15 cellular contexts compared by ENCODE assay signal in the genomic region with DNA sequence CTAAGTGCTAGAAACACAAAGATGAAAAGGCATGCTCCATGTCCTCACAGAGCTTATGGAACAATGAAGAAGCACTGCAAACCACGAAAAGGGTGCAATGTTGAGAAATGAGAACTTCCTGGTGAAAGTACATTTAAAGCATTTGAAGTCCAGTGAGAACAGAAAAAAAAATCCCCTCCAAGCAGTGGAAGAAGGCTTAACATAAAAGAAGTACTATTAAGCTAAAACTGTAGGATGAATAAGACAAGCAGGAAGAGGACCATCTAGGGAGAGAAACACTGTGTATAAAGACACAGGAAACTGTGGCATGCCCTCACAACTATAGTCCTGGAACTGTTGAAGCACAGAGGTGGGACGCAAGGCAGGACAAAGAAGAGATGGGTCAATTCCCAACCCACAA. TPM values are rescaled to one million over a fixed set of nuclear protein-coding genes. Genes with fewer than 3 reads are reported as not detected.
A peak's percentile ranks its signal among the peaks of the same experiment; 100 is the strongest.
DNase-seq lines count a peak whose midpoint lies in the region; ATAC-seq and TF ChIP-seq lines count a peak whose summit lies in the region.
"Had no signal": no experiment of that assay in that cellular context is flagged by ENCODE, and none has a peak within 500 bp of the region (broad histone marks: within the 10 kb centered on the region; RNA-seq: fewer than 3 reads in every experiment).

No MANE protein-coding gene starts in this region.

- H3K4me1 ChIP-seq in BLaER1 treated with 17β-estradiol and CSF1 and Interleukin-3, amounts not matched to agents 10 nM and 100 nM, result peaks cover 56 to 97% (median 74%) of the 10 kb centered on the region in 10 experiments

- no peaks in the 10 kb centered on the region for H3K9me3 Mint-ChIP-seq in natural killer cell
- H3K9me3 Mint-ChIP-seq: CD8-positive, alpha-beta T cell; neural crest cell had no signal

- H3K4me1 Mint-ChIP-seq in natural killer cell, result peaks cover 25 to 39% of the 10 kb centered on the region in 2 donors

- intact Hi-C loops in natural killer cell (cut with micrococcal nuclease), result no loop called here

- H4K20me1 ChIP-seq in BLaER1 treated with 17β-estradiol and CSF1 and Interleukin-3, amounts not matched to agents 10 nM and 100 nM, result peaks cover 65 to 97% (median 96%) of the 10 kb centered on the region in 11 experiments

- H3K27me3 Mint-ChIP-seq in natural killer cell (ENCODE audit: low read depth in 2 of 2), result no peaks in the 10 kb centered on the region

- peak overlapping the region in 5 of 11 experiments; percentile 12 to 56 (median 28); a peak in 10 of 22 replicates for H3K27ac ChIP-seq in BLaER1 treated with 17β-estradiol and CSF1 and Interleukin-3, amounts not matched to agents 10 nM and 100 nM

- in situ Hi-C loops in KBM-7 (cut with MboI; ENCODE audit: low pct_unique_long_range_greater_than_20kb, low sequenced_read_pairs), result no loop called here

- no peak overlapping the region for H3K27ac Mint-ChIP-seq in natural killer cell
- H3K27ac Mint-ChIP-seq: CD8-positive, alpha-beta T cell had no signal

- peak overlapping the region in 2 of 11 experiments; percentile 5 to 10; a peak in 1 of 22 replicates for H3K9ac ChIP-seq in BLaER1 treated with 17β-estradiol and CSF1 and Interleukin-3, amounts not matched to agents 10 nM and 100 nM

- peaks cover 0 to 8% (median 4%) of the 10 kb centered on the region in 11 experiments; a peak in 6 of 22 replicates for H3K36me3 ChIP-seq in BLaER1 treated with 17β-estradiol and CSF1 and Interleukin-3, amounts not matched to agents 10 nM and 100 nM

- ATAC-seq in natural killer cell, result peak in 2 of 3 donors; percentile 27 to 52
- ATAC-seq in GM19463 (IDR thresholded peaks at IDR 0.05; ENCODE audit: unreplicated experiment), result no peak
- ATAC-seq: CD8-positive, alpha-beta T cell had no signal

- peak; percentile 28 for DNase-seq in KBM-7
- DNase-seq in cardiac fibroblast (ENCODE audit: low read depth in 2 of 2), result peak; percentile 43 to 60
- DNase-seq in natural killer cell, result no peak
- no peak for DNase-seq in stimulated activated CD4-positive, alpha-beta T cell treated with anti-CD3 and anti-CD28 coated beads, Interleukin-12 subunit alpha, Interleukin-12 subunit beta, amount 100 ng/mL, for 4 hours
- DNase-seq in NCI-H1694 (lab: John Stamatoyannopoulos, UW), result no peak
- DNase-seq in stimulated activated CD4-positive, alpha-beta T cell treated with anti-CD3 and anti-CD28 coated beads, Interleukin-15, amount 100 ng/mL, for 24 hours, result no peak
- DNase-seq: activated CD4-positive, CD25-positive, alpha-beta regulatory T cell treated with anti-CD3 and anti-CD28 coated beads, Interleukin-2, amount 50 U/mL, for 72 hours; CD8-positive, alpha-beta T cell; central memory CD4-positive, alpha-beta T cell; kidney; NCI-H446; SW 1271 had no signal

- H3K36me3 Mint-ChIP-seq in natural killer cell, result no peaks in the 10 kb centered on the region
- H3K36me3 Mint-ChIP-seq: CD8-positive, alpha-beta T cell had no signal

- H3K4me3 ChIP-seq in BLaER1 treated with 17β-estradiol and CSF1 and Interleukin-3, amounts not matched to agents 10 nM and 100 nM, result no peak overlapping the region; a peak in 1 of 20 replicates
- no peak overlapping the region for H3K4me3 ChIP-seq in cardiac fibroblast (replicated peaks in 1 of 2; ENCODE audit: low read depth in 2 of 2, low read length in 2 of 2)

- H3K4me3 Mint-ChIP-seq in natural killer cell, result no peak overlapping the region
- H3K4me3 Mint-ChIP-seq: CD8-positive, alpha-beta T cell; neural crest cell had no signal

- TF ChIP-seq CTCF in cardiac fibroblast (IDR thresholded peaks at IDR 0.05; ENCODE audit: low read depth, low read length) (no peak), natural killer cell (IDR thresholded peaks at IDR 0.05) (no peak)

- no peaks in the 10 kb centered on the region for H3K9me3 ChIP-seq in BLaER1 treated with 17β-estradiol and CSF1 and Interleukin-3, amounts not matched to agents 10 nM and 100 nM (replicated peaks in 1 of 11)

- no peaks in the 10 kb centered on the region for H3K27me3 ChIP-seq in BLaER1 treated with 17β-estradiol and CSF1 and Interleukin-3, amounts not matched to agents 10 nM and 100 nM

- H3K4me2 ChIP-seq in BLaER1 treated with 17β-estradiol and CSF1 and Interleukin-3, amounts not matched to agents 10 nM and 100 nM, result peak overlapping the region; percentile 41 to 92 (median 80)

RNA-seq across cellular contexts. Expression of a gene that starts 10.0 kb away (rescaled TPM):
- 10 to 100 TPM; 69.7 to 93.7 (median 78.8) TPM for total RNA-seq in natural killer cell

Comparison
In these comparisons a context has a peak if more than half of its experiments do, and no peak if none do; other contexts are left out.
1. DNase-seq: peak in KBM-7 (single experiment) and cardiac fibroblast (2 of 2); none in natural killer cell (single experiment), stimulated activated CD4-positive, alpha-beta T cell treated with anti-CD3 and anti-CD28 coated beads, Interleukin-12 subunit alpha, Interleukin-12 subunit beta, amount 100 ng/mL, for 4 hours (single experiment), NCI-H1694 (single experiment) and stimulated activated CD4-positive, alpha-beta T cell treated with anti-CD3 and anti-CD28 coated beads, Interleukin-15, amount 100 ng/mL, for 24 hours (single experiment).